In the genomic region with DNA sequence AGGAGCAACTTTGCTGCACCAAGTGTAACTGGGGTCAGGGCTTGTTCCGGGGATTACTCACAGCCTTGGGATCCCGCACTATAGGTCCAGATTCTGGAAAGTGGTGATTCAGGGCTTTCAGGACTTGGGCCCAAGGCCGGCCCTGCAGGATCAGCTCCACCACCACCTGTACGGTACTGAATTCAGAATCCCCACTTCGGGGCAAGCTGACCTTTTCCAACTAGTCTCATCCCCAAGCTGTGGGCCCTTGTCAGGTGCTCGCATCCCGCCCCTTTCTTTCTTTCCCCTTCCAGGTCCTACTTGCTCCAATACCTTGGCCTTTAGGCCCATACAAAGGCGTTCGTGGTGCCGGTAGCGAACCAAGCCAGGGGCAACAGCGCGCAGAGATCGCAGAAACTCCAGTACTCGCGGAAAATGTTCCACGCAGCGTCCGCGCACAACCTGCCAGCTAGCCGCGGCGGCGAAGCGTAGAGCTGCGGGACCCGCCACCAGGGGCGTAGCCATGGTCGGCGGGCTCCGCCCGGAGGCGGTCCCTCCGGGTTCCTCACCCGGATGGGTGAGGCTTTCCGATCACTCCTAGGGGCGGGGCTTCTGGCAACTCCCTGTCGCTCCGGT, we compare ENCODE assay signal across 8 cellular contexts. TPM values are rescaled to one million over a fixed set of nuclear protein-coding genes. Genes with fewer than 3 reads are reported as not detected.
DNase-seq lines count a peak whose midpoint lies in the region; ATAC-seq and TF ChIP-seq lines count a peak whose summit lies in the region.

No MANE protein-coding gene starts in this region.

- H3K27me3 ChIP-seq in DND-41 (ENCODE audit: insufficient read depth, low read length, poor library complexity) (no peaks in the 10 kb centered on the region), foreskin keratinocyte (no peaks in the 10 kb centered on the region), neuronal stem cell (ENCODE audit: control insufficient read depth in 3 of 3, insufficient read depth in 3 of 3, low read depth in 1 of 3, low read length in 3 of 3) (no peaks in the 10 kb centered on the region)

- H3K79me2 ChIP-seq in DND-41 (ENCODE audit: insufficient read depth, low read length): peaks cover 28% of the 10 kb centered on the region

- H4K91ac ChIP-seq in neuronal stem cell (ENCODE audit: low read depth, low read length, poor library complexity): no peak overlapping the region

- H3K79me1 ChIP-seq in neuronal stem cell (ENCODE audit: low read depth, low read length): peaks cover 4% of the 10 kb centered on the region

- H4K8ac ChIP-seq in neuronal stem cell (ENCODE audit: low read depth, low read length): no peak overlapping the region

- H3K9ac ChIP-seq in DND-41 (ENCODE audit: low read depth, low read length) (peak overlapping the region; percentile 69), neuronal stem cell (ENCODE audit: low read depth, low read length, poor library complexity) (peak overlapping the region; percentile 96)

- H3K23ac ChIP-seq in neuronal stem cell (ENCODE audit: low read depth, low read length, poor library complexity): peak overlapping the region; percentile 68

- TF ChIP-seq CTCF in DND-41 (IDR thresholded peaks at IDR 0.05; ENCODE audit: borderline replicate concordance, extremely low read depth, low read length, poor library complexity, severe bottlenecking) (peak; percentile 51), foreskin keratinocyte (conservative IDR thresholded peaks at IDR 0.05) (peak; percentile 41)

- H3K4me3 ChIP-seq in DND-41 (ENCODE audit: low read depth in 1 of 2, low read length in 2 of 2) (peak overlapping the region; percentile 41 to 70; a peak in 3 of 4 replicates), neuronal stem cell (ENCODE audit: low read length in 2 of 2) (peak overlapping the region; percentile 81 to 87)

- no peak overlapping the region for H3K4ac ChIP-seq in neuronal stem cell (ENCODE audit: low read length)

- H2AFZ ChIP-seq in DND-41 (ENCODE audit: low read depth, low read length) (peak overlapping the region; percentile 77), neuronal stem cell (ENCODE audit: low read length) (peak overlapping the region; percentile 89)

- H3K4me2 ChIP-seq in DND-41 (ENCODE audit: insufficient read depth, low read length) (peak overlapping the region; percentile 86), neuronal stem cell (ENCODE audit: insufficient read depth, low read length, poor library complexity, severe bottlenecking) (peak overlapping the region; percentile 99)

- peaks cover 15% of the 10 kb centered on the region for H4K20me1 ChIP-seq in DND-41 (ENCODE audit: insufficient read depth, low read length)

- WGBS in neuronal stem cell (ENCODE audit: extremely low coverage in 2 of 2, insufficient read length in 2 of 2, insufficient replicate concordance in 1 of 2), 2 donors: no CpG with 5 or more reads among the region's 39 CpGs

- peak overlapping the region; percentile 97 for H3K18ac ChIP-seq in neuronal stem cell (ENCODE audit: low read length)

- DNase-seq in DND-41 (peak; percentile 93), HuH-7 (ENCODE audit: low spot score) (peak; percentile 95), RPMI7951 (ENCODE audit: low read depth) (peak; percentile 89), activated gamma-delta T cell treated with Interleukin-2 at 50 U/mL for 16 hours (peak; percentile 91), foreskin keratinocyte (peak; percentile 90 to 96), neuronal stem cell (ENCODE audit: low spot score) (no peak)

- H2BK15ac ChIP-seq in neuronal stem cell (ENCODE audit: low read length): peak overlapping the region; percentile 30

- H3K14ac ChIP-seq in neuronal stem cell (ENCODE audit: low read length): peak overlapping the region; percentile 25

- H3K9me3 ChIP-seq in DND-41 (ENCODE audit: insufficient read depth, low read length, severe bottlenecking) (no peaks in the 10 kb centered on the region), neuronal stem cell (replicated peaks in 1 of 2; ENCODE audit: control insufficient read depth in 2 of 2, insufficient read depth in 1 of 2, low read depth in 1 of 2, low read length in 2 of 2) (no peaks in the 10 kb centered on the region)

- peak overlapping the region; percentile 60 for H2AK5ac ChIP-seq in neuronal stem cell (ENCODE audit: low read depth, low read length)

- H3K27ac ChIP-seq in DND-41 (ENCODE audit: low read length): peak overlapping the region; percentile 92
- peak overlapping the region; percentile 96 for H3K27ac ChIP-seq in foreskin keratinocyte
- peak overlapping the region; percentile 97 for H3K27ac ChIP-seq in neuronal stem cell (replicated peaks; ENCODE audit: low read length)
- H3K27ac ChIP-seq in temporal lobe (ENCODE audit: low read depth, low read length): peak overlapping the region; percentile 97

- peaks cover 46% of the 10 kb centered on the region for H3K4me1 ChIP-seq in DND-41 (ENCODE audit: insufficient read depth, low read length)
- no peaks in the 10 kb centered on the region for H3K4me1 ChIP-seq in foreskin keratinocyte
- no peaks in the 10 kb centered on the region for H3K4me1 ChIP-seq in neuronal stem cell (ENCODE audit: control insufficient read depth in 2 of 2, insufficient read depth in 1 of 2, low read depth in 1 of 2, low read length in 2 of 2)

- H2BK12ac ChIP-seq in neuronal stem cell (ENCODE audit: low read length): no peak overlapping the region

- H2BK5ac ChIP-seq in neuronal stem cell (ENCODE audit: low read length): peak overlapping the region; percentile 16

- ATAC-seq in DND-41 (ENCODE audit: insufficient read depth, low read depth) (peak; percentile 84), GM21576 (IDR thresholded peaks at IDR 0.05; ENCODE audit: unreplicated experiment) (peak; percentile 69), foreskin keratinocyte (peak; percentile 86)

- H3K36me3 ChIP-seq in DND-41 (ENCODE audit: insufficient read depth, low read length): peaks cover 43% of the 10 kb centered on the region
- H3K36me3 ChIP-seq in neuronal stem cell (replicated peaks in 1 of 2; ENCODE audit: control insufficient read depth in 2 of 2, insufficient read depth in 2 of 2, low read length in 2 of 2): peaks cover 31 to 43% of the 10 kb centered on the region in 2 donors

- no peak overlapping the region for H2BK120ac ChIP-seq in neuronal stem cell (ENCODE audit: low read depth, low read length)

RNA-seq across cellular contexts. Expression of gene TINF2, which starts 0.5 kb away (rescaled TPM):
- total RNA-seq in RPMI7951 (2014; rRNA removed; shearing (Covaris generic)): 39.5 and 42.9 TPM in 2 replicates
- 40.5 and 43.5 TPM in 2 replicates for total RNA-seq in foreskin keratinocyte
- 36.7 and 38.7 TPM in 2 replicates for polyA plus RNA-seq in foreskin keratinocyte
- polyA plus RNA-seq in neuronal stem cell (2013, experiment 1 of 2): 62.9 TPM
- polyA plus RNA-seq in neuronal stem cell (2013, experiment 2 of 2): 61.9 TPM
- 32.2 TPM for total RNA-seq in temporal lobe

RNA-seq across cellular contexts. Expression of gene GMPR2, which starts 9.2 kb away (rescaled TPM):
- 51.2 and 52.9 TPM in 2 replicates for total RNA-seq in RPMI7951 (2014; rRNA removed; shearing (Covaris generic))
- 72.3 and 77.2 TPM in 2 replicates for total RNA-seq in foreskin keratinocyte
- 59.1 and 71.7 TPM in 2 replicates for polyA plus RNA-seq in foreskin keratinocyte
- 59.3 TPM for polyA plus RNA-seq in neuronal stem cell (2013, experiment 1 of 2)
- polyA plus RNA-seq in neuronal stem cell (2013, experiment 2 of 2): 60.1 TPM
- 25.6 TPM for total RNA-seq in temporal lobe

RNA-seq across cellular contexts. Expression of gene NEDD8, which starts 9.8 kb away (rescaled TPM):
- 306 and 349 TPM in 2 replicates for total RNA-seq in RPMI7951 (2014; rRNA removed; shearing (Covaris generic))
- total RNA-seq in foreskin keratinocyte: 441 and 445 TPM in 2 replicates
- polyA plus RNA-seq in foreskin keratinocyte: 657 and 667 TPM in 2 replicates
- polyA plus RNA-seq in neuronal stem cell (2013, experiment 1 of 2): 312 TPM
- 307 TPM for polyA plus RNA-seq in neuronal stem cell (2013, experiment 2 of 2)
- total RNA-seq in temporal lobe: 57.3 TPM

RNA-seq across cellular contexts. Expression of gene TGM1, which starts 21.0 kb away (rescaled TPM):
- total RNA-seq in RPMI7951 (2014; rRNA removed; shearing (Covaris generic)): 0.60 and 0.78 TPM in 2 replicates
- total RNA-seq in foreskin keratinocyte (4.3 and 5.9 TPM in 2 replicates), temporal lobe (0.49 TPM)
- 4.4 and 7.4 TPM in 2 replicates for polyA plus RNA-seq in foreskin keratinocyte
- polyA plus RNA-seq in neuronal stem cell (2013, experiment 1 of 2): 2.2 TPM
- 2.3 TPM for polyA plus RNA-seq in neuronal stem cell (2013, experiment 2 of 2)

RNA-seq across cellular contexts. Expression of gene MDP1, which starts 26.1 kb away (rescaled TPM):
- total RNA-seq in RPMI7951 (2014; rRNA removed; shearing (Covaris generic)): 23.3 and 26.2 TPM in 2 replicates
- total RNA-seq in foreskin keratinocyte: 7.8 and 11.0 TPM in 2 replicates
- 11.6 and 14.1 TPM in 2 replicates for polyA plus RNA-seq in foreskin keratinocyte
- polyA plus RNA-seq in neuronal stem cell (2013, experiment 1 of 2): 26.4 TPM
- 28.7 TPM for polyA plus RNA-seq in neuronal stem cell (2013, experiment 2 of 2)
- total RNA-seq in temporal lobe: 11.6 TPM
